ENCODE assay signal across 12 cellular contexts in genomic region chr20:18272451-18272850, GRCh38. TPM values are rescaled to one million over a fixed set of nuclear protein-coding genes. Genes with fewer than 3 reads are reported as not detected.
DNase-seq lines count a peak whose midpoint lies in the region; ATAC-seq, FAIRE-seq and TF ChIP-seq lines count a peak whose summit lies in the region.
"Had no signal": no experiment of that assay in that cellular context is flagged by ENCODE, and none has a peak within 500 bp of the region (broad histone marks: within the 10 kb centered on the region; RNA-seq: fewer than 3 reads in every experiment).

No MANE protein-coding gene starts in this region.

- H3K27me3 ChIP-seq in right atrium auricular region, result no peaks in the 10 kb centered on the region
- peaks cover 0 to 49% (median 19%) of the 10 kb centered on the region in 7 donors for H3K27me3 ChIP-seq in heart right ventricle

- TF ChIP-seq CTCF in right atrium auricular region (IDR thresholded peaks at IDR 0.05) (no peak), heart right ventricle (IDR thresholded peaks at IDR 0.05) (peak in 3 of 9 donors; percentile 2 to 18 (median 14))

- intact Hi-C loops in Right ventricle myocardium inferior (cut with DNase I), result no loop called here
- intact Hi-C loops in heart right ventricle (cut with DNase I), result loop anchor here in 5 of 10 donors (5.0 to 10.0 kb wide), 4 partner anchors 48 to 778 kb away; no protein-coding TSS in a partner anchor

- in situ Hi-C loops in SK-MEL-5 (cut with HindIII; ENCODE audit: low pct_unique_long_range_greater_than_20kb, low sequenced_read_pairs), result no loop called here

- H3K4me1 ChIP-seq in right atrium auricular region (no peaks in the 10 kb centered on the region), heart right ventricle (peaks cover 0 to 11% (median 0%) of the 10 kb centered on the region in 9 donors)
- H3K4me1 ChIP-seq: tibial artery had no signal

- no peaks in the 10 kb centered on the region for H3K36me3 ChIP-seq in right atrium auricular region
- no peaks in the 10 kb centered on the region for H3K36me3 ChIP-seq in heart right ventricle
- H3K36me3 ChIP-seq: tibial artery had no signal

- DNase-seq in Right ventricle myocardium inferior (ENCODE audit: missing footprints) (peak; percentile 70), right atrium auricular region (ENCODE audit: low spot score) (no peak), SK-MEL-5 (ENCODE audit: low read depth, low spot score) (peak; percentile 33), heart right ventricle (peak; percentile 34 to 42), urothelium cell line (ENCODE audit: low spot score) (peak; percentile 13), DMS79 treated with DMSO at 0.1 percent for 48 hours (lab: John Stamatoyannopoulos, UW) (no peak), COR-L47 (lab: John Stamatoyannopoulos, UW) (no peak)

- ATAC-seq in Right ventricle myocardium inferior (peak; percentile 81), heart right ventricle (peak in 7 of 8 donors; percentile 44 to 85 (median 62)), GM21717 (IDR thresholded peaks at IDR 0.05; ENCODE audit: unreplicated experiment) (no peak)

- no peak overlapping the region for H3K27ac ChIP-seq in right atrium auricular region
- H3K27ac ChIP-seq in heart right ventricle, result no peak overlapping the region
- H3K27ac ChIP-seq: C4-2B, tibial artery had no signal

- H3K9me3 ChIP-seq in right atrium auricular region (no peaks in the 10 kb centered on the region), heart right ventricle (no peaks in the 10 kb centered on the region)
- H3K9me3 ChIP-seq: tibial artery had no signal

- H3K4me3 ChIP-seq in right atrium auricular region (no peak overlapping the region), heart right ventricle (no peak overlapping the region)
- H3K4me3 ChIP-seq: tibial artery had no signal

- 33 to 54% methylated on average over 6 of the region's 6 CpGs for WGBS in heart right ventricle, 2 donors

- no peak for FAIRE-seq in urothelium cell line (lab: Jason Lieb, UNC)
- FAIRE-seq: HTR-8/SVneo, islet of Langerhans had no signal

RNA-seq across cellular contexts. Expression of gene ZNF133, which starts 15.9 kb away (rescaled TPM):
- total RNA-seq in Right ventricle myocardium inferior, result 7.6 TPM
- 10 to 100 TPM in 1 of 2 donors, 1 to 10 TPM in 1; 3.0 to 11.6 TPM for total RNA-seq in right atrium auricular region
- 11.9 and 19.2 TPM in 2 replicates for total RNA-seq in SK-MEL-5 (2014; rRNA removed; shearing (Covaris generic))
- polyA plus RNA-seq in SK-MEL-5 (2015; cell fraction: cytosol; rRNA removed), result 6.8 and 9.5 TPM in 2 replicates
- polyA plus RNA-seq in SK-MEL-5 (2015; cell fraction: nucleus; rRNA removed), result 69.8 TPM in 2 replicates
- total RNA-seq in heart right ventricle, result 1 to 10 TPM; 4.9 to 7.2 (median 5.6) TPM
- 10 to 100 TPM in 1 of 2 donors, 1 to 10 TPM in 1; 7.2 to 16.6 TPM for polyA plus RNA-seq in heart right ventricle

Comparison
In these comparisons a context has a peak if more than half of its experiments do, and no peak if none do; other contexts are left out.
1. DNase-seq: peak in Right ventricle myocardium inferior (single experiment), SK-MEL-5 (single experiment), heart right ventricle (2 of 2) and urothelium cell line (single experiment); none in right atrium auricular region (single experiment), DMS79 treated with DMSO at 0.1 percent for 48 hours (single experiment) and COR-L47 (single experiment).